ENCODE assay signal across 3 cellular contexts in the genomic region with DNA sequence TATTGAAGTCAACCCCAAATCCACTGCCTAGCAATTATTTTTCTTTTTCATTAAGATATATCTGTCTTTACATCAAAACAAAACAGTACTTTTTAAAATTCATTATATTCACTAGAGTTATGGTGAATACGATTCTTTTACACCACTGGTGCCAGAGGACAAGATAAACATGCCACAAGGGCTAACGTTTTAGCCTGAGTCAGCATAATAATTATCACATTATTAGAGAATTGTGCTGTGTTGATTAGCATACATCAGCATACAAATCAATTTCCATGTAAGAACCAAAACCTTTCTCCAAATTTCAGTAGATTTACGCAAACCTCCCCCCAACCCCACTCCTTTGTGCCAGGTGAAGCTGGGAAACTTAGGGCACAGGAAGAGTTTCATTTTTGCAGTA.
TF ChIP-seq lines count a peak whose summit lies in the region.

No MANE protein-coding gene starts in this region.

TF ChIP-seq in GM23338, 12 proteins besides CTCF, POLR2A, EP300 and RAD21:
- no peak for TF ChIP-seq EZH2 (IDR thresholded peaks at IDR 0.05; ENCODE audit: low read depth, unreplicated experiment)
- TF ChIP-seq NANOG (IDR thresholded peaks at IDR 0.05; ENCODE audit: borderline replicate concordance), result no peak
- no peak for TF ChIP-seq ZNF114 (CRISPR knock-in tag; IDR thresholded peaks at IDR 0.05)
- no peak for TF ChIP-seq STAT1 (IDR thresholded peaks at IDR 0.05; ENCODE audit: unreplicated experiment)
- TF ChIP-seq JUNB (IDR thresholded peaks at IDR 0.05; ENCODE audit: unreplicated experiment), result no peak

TF ChIP-seq in IMR-90, 13 proteins besides CTCF, POLR2A, EP300 and RAD21:
- TF ChIP-seq BHLHE40 (IDR thresholded peaks at IDR 0.05; ENCODE audit: low read depth, low read length), result no peak
- no peak for TF ChIP-seq CHD1 (IDR thresholded peaks at IDR 0.05; ENCODE audit: low read depth, low read length)
- TF ChIP-seq MAFK (IDR thresholded peaks at IDR 0.05; ENCODE audit: low read depth, low read length), result peak; percentile 96
- TF ChIP-seq MAZ (IDR thresholded peaks at IDR 0.05; ENCODE audit: borderline replicate concordance, low read depth, low read length), result no peak
- no peak for TF ChIP-seq MXI1 (IDR thresholded peaks at IDR 0.05; ENCODE audit: borderline replicate concordance, low read depth, low read length)

TF ChIP-seq in H1, 55 proteins besides CTCF, POLR2A, EP300 and RAD21:
- TF ChIP-seq BRCA1 (IDR thresholded peaks at IDR 0.05; ENCODE audit: low read depth, low read length), result no peak
- no peak for TF ChIP-seq EGR1 (IDR thresholded peaks at IDR 0.05; ENCODE audit: borderline replicate concordance, low read depth, low read length)
- peak; percentile 92 for TF ChIP-seq MAFK (IDR thresholded peaks at IDR 0.05; ENCODE audit: low read depth, low read length)
- TF ChIP-seq CHD1 (IDR thresholded peaks at IDR 0.05; ENCODE audit: low read depth, low read length), result no peak
